16 cellular contexts compared by ENCODE assay signal in genomic region chr16:31016018-31016417, GRCh38. TPM values are rescaled to one million over a fixed set of nuclear protein-coding genes. Genes with fewer than 3 reads are reported as not detected.
DNase-seq lines count a peak whose midpoint lies in the region; ATAC-seq and TF ChIP-seq lines count a peak whose summit lies in the region.
"Had no signal": no experiment of that assay in that cellular context is flagged by ENCODE, and none has a peak within 500 bp of the region (broad histone marks: within the 10 kb centered on the region; RNA-seq: fewer than 3 reads in every experiment).

No MANE protein-coding gene starts in this region.

- no peak overlapping the region for H3K4me3 ChIP-seq in astrocyte of the spinal cord (ENCODE audit: low read depth, low read length)
- H3K4me3 ChIP-seq: sigmoid colon had no signal

- no peak overlapping the region for H3K4me3 Mint-ChIP-seq in T-cell
- H3K4me3 Mint-ChIP-seq: immature natural killer cell, neural crest cell, T-helper 17 cell had no signal

- peaks cover 3 to 18% (median 9%) of the 10 kb centered on the region in 3 donors for H3K4me1 Mint-ChIP-seq in T-cell

- no peaks in the 10 kb centered on the region for H3K9me3 Mint-ChIP-seq in T-cell
- H3K9me3 Mint-ChIP-seq: immature natural killer cell, neural crest cell had no signal

- no peak overlapping the region for H3K27ac Mint-ChIP-seq in T-cell
- H3K27ac Mint-ChIP-seq: T-helper 17 cell had no signal

- peak; percentile 19 for TF ChIP-seq CTCF in astrocyte of the spinal cord (IDR thresholded peaks at IDR 0.05; ENCODE audit: low read depth, low read length)

- H3K36me3 Mint-ChIP-seq in T-cell, result no peaks in the 10 kb centered on the region
- H3K36me3 Mint-ChIP-seq: immature natural killer cell had no signal

- no peak for ATAC-seq in GM21717 (IDR thresholded peaks at IDR 0.05; ENCODE audit: unreplicated experiment)
- ATAC-seq in T-cell (replicated peaks in 1 of 4), result no peak
- ATAC-seq: T-helper 17 cell had no signal

- POLR2A ChIA-PET in T-cell (lab: Charles Lee), result no interaction called here

- in situ Hi-C loops in Caki2 (cut with HindIII; ENCODE audit: low pct_unique_long_range_greater_than_20kb, low sequenced_read_pairs) (no loop called here), astrocyte of the spinal cord (cut with HindIII; ENCODE audit: low sequenced_read_pairs) (no loop called here)

- H3K27me3 Mint-ChIP-seq in T-cell, result peaks cover 11 to 42% of the 10 kb centered on the region in 2 donors

- CTCF ChIA-PET in T-cell (lab: Charles Lee), result no interaction called here

- peak; percentile 26 for DNase-seq in Caki2 (ENCODE audit: low read depth)
- peak; percentile 46 for DNase-seq in HK-2 (ENCODE audit: unreplicated experiment)
- DNase-seq in astrocyte of the spinal cord (ENCODE audit: low read depth, low spot score), result no peak
- peak; percentile 33 for DNase-seq in kidney tubule cell (ENCODE audit: low spot score)
- no peak for DNase-seq in occipital lobe (lab: John Stamatoyannopoulos, UW)
- no peak for DNase-seq in T-cell
- DNase-seq in pons (ENCODE audit: low spot score), result no peak
- DNase-seq: activated CD8-positive, alpha-beta memory T cell treated with anti-CD3 and anti-CD28 coated beads, Interleukin-2, amount 50 U/mL, for 4 hours; activated gamma-delta T cell treated with Interleukin-2 at 50 U/mL for 16 hours; immature natural killer cell; NCI-H1092; NCI-H774; sigmoid colon; T-helper 17 cell had no signal

RNA-seq across cellular contexts. Expression of gene STX1B, which starts 5.6 kb away (rescaled TPM):
- 0.46 TPM in 1 of 2 replicates, not detected in the other for total RNA-seq in Caki2 (2014; rRNA removed; shearing (Covaris generic); ENCODE audit: low replicate concordance)
- total RNA-seq in occipital lobe (12.0 TPM), T-cell (1 to 10 TPM; 2.3 to 3.9 (median 3.4) TPM)

RNA-seq across cellular contexts. Expression of gene STX4, which starts 17.3 kb away (rescaled TPM):
- total RNA-seq in Caki2 (2014; rRNA removed; shearing (Covaris generic); ENCODE audit: low replicate concordance), result 72.2 and 83.1 TPM in 2 replicates
- total RNA-seq in occipital lobe, result 11.5 TPM
- 100 to 1,000 TPM in 2 of 5 donors, 10 to 100 TPM in 3; 73.9 to 110 (median 94.6) TPM for total RNA-seq in T-cell

RNA-seq across cellular contexts. Expression of gene HSD3B7, which starts 31.0 kb away (rescaled TPM):
- total RNA-seq in Caki2 (2014; rRNA removed; shearing (Covaris generic); ENCODE audit: low replicate concordance), result 73.0 and 95.3 TPM in 2 replicates
- total RNA-seq in occipital lobe (2.5 TPM), T-cell (1 to 10 TPM in 3 of 5 donors, under 1 TPM in 2; 0.33 to 3.5 (median 1.3) TPM)

RNA-seq across cellular contexts. Expression of gene ZNF668, which starts 58.0 kb away (rescaled TPM):
- 16.1 and 18.3 TPM in 2 replicates for total RNA-seq in Caki2 (2014; rRNA removed; shearing (Covaris generic); ENCODE audit: low replicate concordance)
- total RNA-seq in occipital lobe, result 5.3 TPM
- total RNA-seq in T-cell, result 10 to 100 TPM; 12.3 to 14.4 (median 14.3) TPM

RNA-seq across cellular contexts. Expression of gene ZNF646, which starts 58.2 kb away (rescaled TPM):
- total RNA-seq in Caki2 (2014; rRNA removed; shearing (Covaris generic); ENCODE audit: low replicate concordance), result 23.9 and 24.0 TPM in 2 replicates
- total RNA-seq in occipital lobe, result 16.5 TPM
- total RNA-seq in T-cell, result 10 to 100 TPM; 21.1 to 47.7 (median 44.1) TPM

Comparison
In these comparisons a context has a peak if more than half of its experiments do, and no peak if none do; other contexts are left out.
1. DNase-seq: peak in Caki2 (single experiment), HK-2 (single experiment) and kidney tubule cell (single experiment); none in astrocyte of the spinal cord (single experiment), occipital lobe (single experiment), T-cell (0 of 34) and pons (single experiment).
2. RNA of gene HSD3B7, which starts 31.0 kb away (total RNA-seq): 73.0 to 95.3 TPM in Caki2; 2.5 TPM in occipital lobe (single experiment) and 0.33 to 3.5 TPM in T-cell; every median in the first group is over 10 times any median in the second.